In the genomic region with DNA sequence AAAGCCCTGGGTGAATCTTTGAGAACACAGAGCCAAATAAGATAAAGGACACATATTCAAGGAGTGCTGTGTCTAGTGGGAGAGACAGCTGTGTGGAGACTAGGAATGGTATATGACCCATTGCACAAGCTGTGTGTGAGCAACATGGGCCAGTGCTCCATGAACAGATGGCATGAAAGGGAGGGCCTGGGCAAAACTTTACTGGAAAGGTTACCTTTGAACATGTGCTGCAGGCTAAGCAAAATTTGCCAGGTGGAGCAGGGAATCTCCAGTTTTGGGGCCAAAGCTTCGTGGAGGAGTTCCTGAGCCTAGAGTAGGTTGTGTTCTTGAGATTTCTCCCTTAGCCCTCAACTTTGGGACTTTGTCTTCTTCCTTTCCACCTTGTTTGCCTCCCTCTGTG, we compare ENCODE assay signal across 25 cellular contexts.
"Had no signal": no experiment of that assay in that cellular context is flagged by ENCODE, and none has a peak within 500 bp of the region (broad histone marks: within the 10 kb centered on the region; RNA-seq: fewer than 3 reads in every experiment).

No MANE protein-coding gene starts in this region.

- ATAC-seq: activated CD8-positive, alpha-beta T cell treated with anti-CD3 and anti-CD28 coated beads for 36 hours; activated naive CD4-positive, alpha-beta T cell treated with anti-CD3 and anti-CD28 coated beads, Interleukin-2, amount 50 U/mL, for 72 hours; activated T-cell treated with anti-CD3 and anti-CD28 coated beads, Interleukin-2, amount 50 U/mL, for 72 hours; body of pancreas; Panc1 had no signal

- H3K4me1 Mint-ChIP-seq: activated CD4-positive, alpha-beta T cell treated with anti-CD3 and anti-CD28 coated beads, Interleukin-2, amount 10 ng/mL, durations not matched to agents 24 days and 14 days had no signal

- H3K27ac Mint-ChIP-seq: activated CD4-positive, alpha-beta T cell treated with anti-CD3 and anti-CD28 coated beads, Interleukin-2, amount 10 ng/mL, durations not matched to agents 24 days and 14 days; activated CD8-positive, alpha-beta T cell treated with anti-CD3 and anti-CD28 coated beads for 36 hours; activated naive CD4-positive, alpha-beta T cell treated with anti-CD3 and anti-CD28 coated beads for 36 hours; activated naive CD4-positive, alpha-beta T cell treated with anti-CD3 and anti-CD28 coated beads, Interleukin-2, amount 50 U/mL, for 72 hours; activated T-cell treated with anti-CD3 and anti-CD28 coated beads, Interleukin-2, amount 50 U/mL, for 72 hours; activated T-helper 2 cell treated with anti-CD3 and anti-CD28 coated beads, Interferon-gamma antibody, Interleukin-2, Interleukin-4, amounts not matched to agents 10 μg/mL and 5 μg/mL and 100 μg/mL, durations not matched to agents 14 hours and 24 hours and 36 hours had no signal

- FAIRE-seq: astrocyte, TTC549 had no signal

- H3K36me3 Mint-ChIP-seq: activated naive CD4-positive, alpha-beta T cell treated with anti-CD3 and anti-CD28 coated beads, Interleukin-2, amount 50 U/mL, for 72 hours had no signal

- H3K4me3 Mint-ChIP-seq: activated CD4-positive, alpha-beta T cell treated with anti-CD3 and anti-CD28 coated beads, Interleukin-2, amount 10 ng/mL, durations not matched to agents 24 days and 14 days; activated CD8-positive, alpha-beta T cell treated with anti-CD3 and anti-CD28 coated beads for 36 hours; activated naive CD4-positive, alpha-beta T cell treated with anti-CD3 and anti-CD28 coated beads for 36 hours; activated T-cell treated with anti-CD3 and anti-CD28 coated beads, Interleukin-2, amount 50 U/mL, for 72 hours had no signal

- H3K9me3 Mint-ChIP-seq: activated CD4-positive, alpha-beta T cell treated with anti-CD3 and anti-CD28 coated beads, Interleukin-2, amount 10 ng/mL, durations not matched to agents 24 days and 14 days; activated CD8-positive, alpha-beta T cell treated with anti-CD3 and anti-CD28 coated beads for 36 hours; activated naive CD4-positive, alpha-beta T cell treated with anti-CD3 and anti-CD28 coated beads for 36 hours; activated naive CD4-positive, alpha-beta T cell treated with anti-CD3 and anti-CD28 coated beads, Interleukin-2, amount 50 U/mL, for 72 hours; activated T-cell treated with anti-CD3 and anti-CD28 coated beads, Interleukin-2, amount 50 U/mL, for 72 hours; activated T-helper 2 cell treated with anti-CD3 and anti-CD28 coated beads, Interferon-gamma antibody, Interleukin-2, Interleukin-4, amounts not matched to agents 10 μg/mL and 5 μg/mL and 100 μg/mL, durations not matched to agents 14 hours and 24 hours and 36 hours had no signal

- DNase-seq: activated CD4-positive, alpha-beta T cell treated with anti-CD3 and anti-CD28 coated beads, Interleukin-2, amount 10 ng/mL, durations not matched to agents 24 days and 14 days; activated CD4-positive, alpha-beta T cell treated with anti-CD3 and anti-CD28 coated beads, Interleukin-2, amount 50 U/mL, for 4 hours; activated CD8-positive, alpha-beta T cell treated with anti-CD3 and anti-CD28 coated beads for 36 hours; activated gamma-delta T cell treated with Interleukin-2 at 50 U/mL for 16 hours; activated naive CD4-positive, alpha-beta T cell treated with anti-CD3 and anti-CD28 coated beads for 36 hours; activated T-cell treated with anti-CD3 and anti-CD28 coated beads, Interleukin-2, amount 50 U/mL, for 1 hour; activated T-cell treated with anti-CD3 and anti-CD28 coated beads, Interleukin-2, amount 50 U/mL, for 72 hours; adrenal gland; body of pancreas; MM.1S; MV-4-11; NCI-H1092; NCI-H1417; NCI-H146; NCI-H1930; NCI-H2081 treated with DMSO at 0.1 percent for 48 hours; NCI-H510A; SHP77; SJCRH30; T1000 had no signal

- H3K27me3 Mint-ChIP-seq: activated CD4-positive, alpha-beta T cell treated with anti-CD3 and anti-CD28 coated beads, Interleukin-2, amount 10 ng/mL, durations not matched to agents 24 days and 14 days had no signal
